Comparison of ENCODE assay signal across 1 cellular context in the genomic region with DNA sequence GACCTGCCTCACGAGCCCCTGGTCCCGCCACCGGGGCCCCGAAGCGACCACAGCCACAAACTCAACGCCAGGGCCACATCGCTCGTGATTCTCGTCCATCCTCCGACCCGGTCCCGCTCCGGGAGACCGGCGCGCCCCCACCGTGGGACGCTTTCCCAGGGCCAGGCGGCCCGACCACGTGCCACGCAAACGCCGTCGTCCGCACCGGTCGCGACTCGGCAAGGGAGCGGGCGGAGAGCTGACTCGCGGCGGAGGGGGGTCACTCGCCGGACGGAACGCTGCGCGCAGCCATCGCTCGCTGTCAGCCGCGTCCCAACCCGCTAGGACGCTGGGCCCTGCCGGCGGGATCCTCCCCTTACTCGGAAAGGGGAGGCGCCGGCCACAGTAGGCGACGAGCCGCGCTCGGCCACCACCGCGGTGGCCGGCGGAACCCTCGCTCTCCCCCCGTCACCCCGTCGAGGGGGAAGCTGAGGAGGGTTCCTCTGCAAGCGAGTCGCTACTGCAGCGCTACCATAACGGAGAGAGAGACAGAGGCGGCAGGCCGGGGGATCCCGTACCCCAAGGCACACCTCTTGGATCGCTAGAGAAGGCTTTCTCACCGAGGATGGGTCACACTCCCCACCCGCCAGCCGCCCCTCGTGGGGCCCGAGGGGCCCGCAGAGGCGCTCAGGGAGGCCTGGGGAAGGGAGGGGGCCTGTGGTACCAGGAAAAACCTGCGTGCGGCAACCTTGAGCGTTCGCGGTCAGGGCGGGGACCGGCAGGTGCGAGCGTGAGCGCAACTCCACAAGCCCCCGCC.
TF ChIP-seq lines count a peak whose summit lies in the region.

No MANE protein-coding gene starts in this region.

TF ChIP-seq in H1, 55 proteins besides CTCF, POLR2A, EP300 and RAD21 (continued from another document):
- TF ChIP-seq, protein P1, sequence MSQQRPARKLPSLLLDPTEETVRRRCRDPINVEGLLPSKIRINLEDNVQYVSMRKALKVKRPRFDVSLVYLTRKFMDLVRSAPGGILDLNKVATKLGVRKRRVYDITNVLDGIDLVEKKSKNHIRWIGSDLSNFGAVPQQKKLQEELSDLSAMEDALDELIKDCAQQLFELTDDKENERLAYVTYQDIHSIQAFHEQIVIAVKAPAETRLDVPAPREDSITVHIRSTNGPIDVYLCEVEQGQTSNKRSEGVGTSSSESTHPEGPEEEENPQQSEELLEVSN (IDR thresholded peaks at IDR 0.05) = peak; percentile 80
- TF ChIP-seq RNF2 (IDR thresholded peaks at IDR 0.05; ENCODE audit: borderline replicate concordance, low read depth, low read length, missing control alignments, poor library complexity, severe bottlenecking) (peak; percentile 45), CHD2 (IDR thresholded peaks at IDR 0.05; ENCODE audit: low read length) (no peak), KDM1A (IDR thresholded peaks at IDR 0.05; ENCODE audit: borderline replicate concordance, low read length) (peak; percentile 25; the same call in 1 of the 2 replicates)
